In genomic region chr12:99436584-99436983, GRCh38 we compare ENCODE assay signal across 16 cellular contexts.
DNase-seq lines count a peak whose midpoint lies in the region; ATAC-seq lines count a peak whose summit lies in the region.
"Had no signal": no experiment of that assay in that cellular context is flagged by ENCODE, and none has a peak within 500 bp of the region (broad histone marks: within the 10 kb centered on the region; RNA-seq: fewer than 3 reads in every experiment).

No MANE protein-coding gene starts in this region.

- H3K36me3 Mint-ChIP-seq in activated T-cell treated with anti-CD3 and anti-CD28 coated beads, Interleukin-2, amount 50 U/mL, for 24 hours (ENCODE audit: low read depth) = no peaks in the 10 kb centered on the region
- H3K36me3 Mint-ChIP-seq: activated naive CD4-positive, alpha-beta T cell treated with anti-CD3 and anti-CD28 coated beads, Interleukin-2, amount 50 U/mL, for 24 hours had no signal

- H3K27me3 Mint-ChIP-seq in activated T-cell treated with anti-CD3 and anti-CD28 coated beads, Interleukin-2, amount 50 U/mL, for 24 hours = no peaks in the 10 kb centered on the region
- H3K27me3 Mint-ChIP-seq: activated naive CD4-positive, alpha-beta T cell treated with anti-CD3 and anti-CD28 coated beads, Interleukin-2, amount 50 U/mL, for 24 hours had no signal

- no peak overlapping the region for H3K27ac Mint-ChIP-seq in activated T-cell treated with anti-CD3 and anti-CD28 coated beads, Interleukin-2, amount 50 U/mL, for 24 hours
- H3K27ac Mint-ChIP-seq: activated naive CD4-positive, alpha-beta T cell treated with anti-CD3 and anti-CD28 coated beads, Interleukin-2, amount 50 U/mL, for 24 hours had no signal

- peak; percentile 98 for ATAC-seq in GM18520 (IDR thresholded peaks at IDR 0.05; ENCODE audit: unreplicated experiment)
- peak; percentile 98 for ATAC-seq in GM19468 (IDR thresholded peaks at IDR 0.05; ENCODE audit: extremely low read depth, unreplicated experiment)
- peak; percentile 98 for ATAC-seq in HG02943 (IDR thresholded peaks at IDR 0.05; ENCODE audit: low read depth, unreplicated experiment)
- peak; percentile 100 for ATAC-seq in HG03575 (IDR thresholded peaks at IDR 0.05; ENCODE audit: extremely low read depth, insufficient number of reproducible peaks, low FRiP score, unreplicated experiment)

- DNase-seq in NCI-H1092 (lab: John Stamatoyannopoulos, UW) = no peak
- no peak for DNase-seq in stimulated activated naive CD4-positive, alpha-beta T cell treated with Interleukin-2 at 50 U/mL for 16 hours (lab: John Stamatoyannopoulos, UW)
- DNase-seq in stimulated activated CD4-positive, alpha-beta T cell treated with anti-CD3 and anti-CD28 coated beads, Interleukin-4, amount 100 ng/mL, for 24 hours = no peak
- no peak for DNase-seq in activated T-cell treated with anti-CD3 and anti-CD28 coated beads, Interleukin-2, amount 50 U/mL, for 24 hours
- DNase-seq: Calu3, cortex of kidney, KBM-7, mammary epithelial cell, NCI-H226, retina, SJCRH30 had no signal

- H3K9me3 Mint-ChIP-seq in activated T-cell treated with anti-CD3 and anti-CD28 coated beads, Interleukin-2, amount 50 U/mL, for 24 hours = peaks cover 6% of the 10 kb centered on the region

- H3K4me3 Mint-ChIP-seq in activated T-cell treated with anti-CD3 and anti-CD28 coated beads, Interleukin-2, amount 50 U/mL, for 24 hours = no peak overlapping the region
- H3K4me3 Mint-ChIP-seq: activated naive CD4-positive, alpha-beta T cell treated with anti-CD3 and anti-CD28 coated beads, Interleukin-2, amount 50 U/mL, for 24 hours had no signal

- H3K4me1 Mint-ChIP-seq in activated T-cell treated with anti-CD3 and anti-CD28 coated beads, Interleukin-2, amount 50 U/mL, for 24 hours (ENCODE audit: low read depth) = no peaks in the 10 kb centered on the region
- H3K4me1 Mint-ChIP-seq: activated naive CD4-positive, alpha-beta T cell treated with anti-CD3 and anti-CD28 coated beads, Interleukin-2, amount 50 U/mL, for 24 hours had no signal
